ENCODE assay signal across 20 cellular contexts in the genomic region with DNA sequence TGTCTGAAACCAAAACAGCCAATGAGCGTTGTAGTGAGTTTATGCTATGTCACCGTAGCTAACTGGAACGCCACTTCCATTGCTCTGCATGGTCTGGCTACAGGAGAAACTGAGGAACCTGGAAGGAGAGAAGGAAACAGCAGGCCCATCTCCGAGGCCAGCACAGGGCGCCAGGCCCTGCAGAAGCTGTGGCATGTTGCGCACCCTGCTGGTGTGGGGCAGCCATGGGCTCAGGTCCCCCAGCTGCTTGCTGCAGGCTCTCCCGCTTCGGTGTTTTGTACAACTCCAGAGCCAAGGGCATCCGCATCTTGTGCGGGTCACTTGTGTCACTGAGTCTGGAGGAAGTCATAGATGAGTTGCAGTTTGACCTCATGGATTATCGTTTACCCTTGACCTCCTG.
DNase-seq lines count a peak whose midpoint lies in the region; ATAC-seq, FAIRE-seq and TF ChIP-seq lines count a peak whose summit lies in the region.
"Had no signal": no experiment of that assay in that cellular context is flagged by ENCODE, and none has a peak within 500 bp of the region (broad histone marks: within the 10 kb centered on the region; RNA-seq: fewer than 3 reads in every experiment).

No MANE protein-coding gene starts in this region.

- H3K4me1 ChIP-seq in Karpas-422 (ENCODE audit: low read length) (no peaks in the 10 kb centered on the region), K562 (replicated peaks in 1 of 2; ENCODE audit: control insufficient read depth in 2 of 2, insufficient read depth in 2 of 2, low read length in 2 of 2) (no peaks in the 10 kb centered on the region)
- H3K4me1 ChIP-seq: Caco-2, prostate gland had no signal

- H4K20me1 ChIP-seq in Karpas-422 (ENCODE audit: insufficient read depth, low read depth, low read length): no peaks in the 10 kb centered on the region
- peaks cover 7% of the 10 kb centered on the region; the same call in 1 of the 2 replicates for H4K20me1 ChIP-seq in K562 (replicated peaks; ENCODE audit: control insufficient read depth, insufficient read depth, low read length)

- CTCF ChIA-PET in activated naive CD4-positive, alpha-beta T cell treated with anti-CD3 and anti-CD28 coated beads for 36 hours (lab: Charles Lee): interaction anchor here (0.6 to 1.4 kb wide), 5 partner anchors 18 to 88 kb away, joined by 3 to 4 read pairs (median 4); no protein-coding TSS in a partner anchor
- CTCF ChIA-PET in K562 (lab: Yijun Ruan, JAX; ENCODE audit: low intra/inter-chr PET ratio): interaction anchor here (0.7 to 1.1 kb wide), 2 partner anchors 47 to 113 kb away, joined by 3 to 6 read pairs; no protein-coding TSS in a partner anchor

- WGBS in K562 (ENCODE audit: insufficient coverage, low coverage, missing lambda C conversion rate): 0% methylated on average over 11 of the region's 11 CpGs

- POLR2A ChIA-PET in K562 (lab: Yijun Ruan, JAX): interaction anchor here (0.6 to 1.2 kb wide), 6 partner anchors 9 to 46 kb away, joined by 3 to 6 read pairs (median 3); no protein-coding TSS in a partner anchor

- FAIRE-seq in K562 (lab: Jason Lieb, UNC): no peak

- H3K9me3 Mint-ChIP-seq in activated naive CD4-positive, alpha-beta T cell treated with anti-CD3 and anti-CD28 coated beads for 36 hours: no peaks in the 10 kb centered on the region
- H3K9me3 Mint-ChIP-seq in stimulated activated memory B cell treated with anti-CD40 and anti-IgM and Interleukin-4, amounts not matched to agents 10 μg/mL and 1 μg/mL and 100 μg/mL, for 72 hours: peaks cover 3% of the 10 kb centered on the region
- H3K9me3 Mint-ChIP-seq: dendritic cell treated with granulocyte-macrophage colony-stimulating factor and Interleukin-4, amounts not matched to agents 40 ng/mL and 50 ng/mL, for 4 days; naive thymus-derived CD8-positive, alpha-beta T cell; T-helper 2 cell treated with Interferon-gamma antibody and Interleukin-4, amounts not matched to agents 5 μg/mL and 100 μg/mL, for 36 hours had no signal

- no peaks in the 10 kb centered on the region for H3K27me3 Mint-ChIP-seq in activated naive CD4-positive, alpha-beta T cell treated with anti-CD3 and anti-CD28 coated beads for 36 hours (ENCODE audit: low read depth)
- peaks cover 21% of the 10 kb centered on the region for H3K27me3 Mint-ChIP-seq in stimulated activated memory B cell treated with anti-CD40 and anti-IgM and Interleukin-4, amounts not matched to agents 10 μg/mL and 1 μg/mL and 100 μg/mL, for 72 hours
- H3K27me3 Mint-ChIP-seq: dendritic cell treated with granulocyte-macrophage colony-stimulating factor and Interleukin-4, amounts not matched to agents 40 ng/mL and 50 ng/mL, for 4 days; naive thymus-derived CD8-positive, alpha-beta T cell had no signal

- ATAC-seq in K562: peak; percentile 92
- no peak for ATAC-seq in stimulated activated memory B cell treated with anti-CD40 and anti-IgM and Interleukin-4, amounts not matched to agents 10 μg/mL and 1 μg/mL and 100 μg/mL, for 72 hours
- ATAC-seq: naive thymus-derived CD8-positive, alpha-beta T cell; stimulated activated naive CD8-positive, alpha-beta T cell treated with anti-CD3 and anti-CD28 coated beads, Interleukin-15, Interleukin-2, amounts not matched to agents 100 U/mL and 50 U/mL, for 24 hours had no signal

- H3K4me3 ChIP-seq in Karpas-422 (ENCODE audit: low read length): no peak overlapping the region
- no peak overlapping the region for H3K4me3 ChIP-seq in K562
- H3K4me3 ChIP-seq in retinal pigment epithelial cell (ENCODE audit: low read length): no peak overlapping the region
- H3K4me3 ChIP-seq: prostate gland had no signal

- H3K36me3 ChIP-seq in Karpas-422 (ENCODE audit: insufficient read depth, low read length): no peaks in the 10 kb centered on the region
- no peaks in the 10 kb centered on the region for H3K36me3 ChIP-seq in K562 (ENCODE audit: control insufficient read depth, insufficient read depth, low read length)
- H3K36me3 ChIP-seq: prostate gland had no signal

- H3K9me2 ChIP-seq in Karpas-422 (replicated peaks; ENCODE audit: insufficient read depth, low read length): no peaks in the 10 kb centered on the region

- no peaks in the 10 kb centered on the region for H3K9me3 ChIP-seq in Karpas-422 (ENCODE audit: low read length)
- no peaks in the 10 kb centered on the region for H3K9me3 ChIP-seq in K562 (replicated peaks; ENCODE audit: control insufficient read depth, insufficient read depth, low read depth, low read length)
- H3K9me3 ChIP-seq: Caco-2, prostate gland had no signal

- peak; percentile 75 to 78 for TF ChIP-seq RAD21 in K562 (CRISPR knock-in tag; conservative IDR thresholded peaks at IDR 0.05 in 1 of 2, IDR thresholded peaks at IDR 0.05 in 1 of 2)

- no peak for DNase-seq in activated naive CD4-positive, alpha-beta T cell treated with anti-CD3 and anti-CD28 coated beads for 36 hours
- no peak for DNase-seq in activated naive CD4-positive, alpha-beta T cell treated with Interleukin-2 at 50 U/mL for 16 hours
- DNase-seq in Karpas-422 (peak; percentile 48), K562 (ENCODE audit: extremely low read depth in 1 of 4, low spot score in 3 of 4) (peak; percentile 26 to 41 (median 36)), retinal pigment epithelial cell (ENCODE audit: low read depth) (no peak)
- no peak for DNase-seq in stimulated activated CD4-positive, alpha-beta T cell treated with anti-CD3 and anti-CD28 coated beads, Interleukin-4, amount 100 ng/mL, for 24 hours
- DNase-seq in central memory CD4-positive, alpha-beta T cell: no peak
- DNase-seq: activated CD4-positive, alpha-beta T cell treated with anti-CD3 and anti-CD28 coated beads for 4 hours; activated CD8-positive, alpha-beta memory T cell treated with anti-CD3 and anti-CD28 coated beads, Interleukin-2, amount 50 U/mL, for 48 hours; Caco-2; GF-D8; naive thymus-derived CD8-positive, alpha-beta T cell; NCI-H1092 treated with DMSO at 0.1 percent for 48 hours; Right ventricle myocardium superior; stimulated activated naive CD8-positive, alpha-beta T cell treated with anti-CD3 and anti-CD28 coated beads, Interleukin-15, Interleukin-2, amounts not matched to agents 100 U/mL and 50 U/mL, for 24 hours had no signal

- H3K9ac ChIP-seq in Karpas-422 (ENCODE audit: low read length): no peak overlapping the region
- no peak overlapping the region for H3K9ac ChIP-seq in K562 (ENCODE audit: insufficient read depth in 1 of 2, low read depth in 2 of 2, low read length in 2 of 2)

- H3K79me2 ChIP-seq in Karpas-422 (ENCODE audit: low read length) (no peaks in the 10 kb centered on the region), K562 (ENCODE audit: control insufficient read depth, insufficient read depth, low read length) (no peaks in the 10 kb centered on the region)

- no peaks in the 10 kb centered on the region for H3K9me1 ChIP-seq in K562 (ENCODE audit: control insufficient read depth, insufficient read depth, low read length)

- peaks cover 23% of the 10 kb centered on the region for H3K36me3 Mint-ChIP-seq in activated naive CD4-positive, alpha-beta T cell treated with anti-CD3 and anti-CD28 coated beads for 36 hours (ENCODE audit: low read depth)
- H3K36me3 Mint-ChIP-seq in stimulated activated memory B cell treated with anti-CD40 and anti-IgM and Interleukin-4, amounts not matched to agents 10 μg/mL and 1 μg/mL and 100 μg/mL, for 72 hours: no peaks in the 10 kb centered on the region

- no peak overlapping the region for H2AFZ ChIP-seq in Karpas-422 (ENCODE audit: low read length)
- no peak overlapping the region for H2AFZ ChIP-seq in K562 (ENCODE audit: low read depth, low read length)

- H3K4me2 ChIP-seq in Karpas-422 (ENCODE audit: low read depth, low read length, poor library complexity, severe bottlenecking): no peak overlapping the region
- no peak overlapping the region for H3K4me2 ChIP-seq in K562 (ENCODE audit: insufficient read depth, low read length)

- H3K27ac ChIP-seq in Karpas-422 (ENCODE audit: low read length): no peak overlapping the region
- H3K27ac ChIP-seq in K562 (ENCODE audit: extremely low read depth, low read depth, low read length): no peak overlapping the region
- H3K27ac ChIP-seq: prostate gland had no signal

- peak overlapping the region; percentile 48 for H3K27ac Mint-ChIP-seq in activated naive CD4-positive, alpha-beta T cell treated with anti-CD3 and anti-CD28 coated beads for 36 hours
- no peak overlapping the region for H3K27ac Mint-ChIP-seq in stimulated activated memory B cell treated with anti-CD40 and anti-IgM and Interleukin-4, amounts not matched to agents 10 μg/mL and 1 μg/mL and 100 μg/mL, for 72 hours
- H3K27ac Mint-ChIP-seq: dendritic cell treated with granulocyte-macrophage colony-stimulating factor and Interleukin-4, amounts not matched to agents 40 ng/mL and 50 ng/mL, for 4 days; T-helper 2 cell treated with Interferon-gamma antibody and Interleukin-4, amounts not matched to agents 5 μg/mL and 100 μg/mL, for 36 hours had no signal

- BruUV-seq in K562 (replicated peaks; lab: Mats Ljungman, UMichigan): no TSS peak

- TF ChIP-seq EP300 in K562 (IDR thresholded peaks at IDR 0.05; ENCODE audit: low read length): no peak

- TF ChIP-seq CTCF in K562 (IDR thresholded peaks at IDR 0.05 in 2 of 3, conservative IDR thresholded peaks at IDR 0.05 in 1 of 3; ENCODE audit: insufficient read depth in 2 of 3, low read depth in 1 of 3, low read length in 3 of 3): peak; percentile 67 to 70 (median 70)
- TF ChIP-seq CTCF in retinal pigment epithelial cell (conservative IDR thresholded peaks at IDR 0.05; ENCODE audit: low read depth, low read length): peak; percentile 7

- peaks cover 71% of the 10 kb centered on the region for H3K4me1 Mint-ChIP-seq in activated naive CD4-positive, alpha-beta T cell treated with anti-CD3 and anti-CD28 coated beads for 36 hours (ENCODE audit: low read depth)
- H3K4me1 Mint-ChIP-seq in stimulated activated memory B cell treated with anti-CD40 and anti-IgM and Interleukin-4, amounts not matched to agents 10 μg/mL and 1 μg/mL and 100 μg/mL, for 72 hours: no peaks in the 10 kb centered on the region
- H3K4me1 Mint-ChIP-seq: IgD-negative memory B cell had no signal

- H3K27me3 ChIP-seq in Karpas-422 (ENCODE audit: low read length): no peaks in the 10 kb centered on the region
- peaks cover 8 to 53% of the 10 kb centered on the region in 2 experiments for H3K27me3 ChIP-seq in K562 (ENCODE audit: control insufficient read depth in 2 of 2, insufficient read depth in 2 of 2, low read length in 2 of 2)

- intact Hi-C loops in activated naive CD4-positive, alpha-beta T cell treated with anti-CD3 and anti-CD28 coated beads for 36 hours (cut with micrococcal nuclease): no loop called here
- intact Hi-C loops in K562 (cut with micrococcal nuclease): loop anchor here (1.0 kb wide), 1 partner anchor 46 kb away; no protein-coding TSS in a partner anchor

- TF ChIP-seq POLR2A in K562 (conservative IDR thresholded peaks at IDR 0.05): no peak

- in situ Hi-C loops in K562 (cut with MboI): loop anchor here (5.0 kb wide), 1 partner anchor 48 kb away; no protein-coding TSS in a partner anchor

- no peak overlapping the region for H3K4me3 Mint-ChIP-seq in activated naive CD4-positive, alpha-beta T cell treated with anti-CD3 and anti-CD28 coated beads for 36 hours
- no peak overlapping the region for H3K4me3 Mint-ChIP-seq in stimulated activated memory B cell treated with anti-CD40 and anti-IgM and Interleukin-4, amounts not matched to agents 10 μg/mL and 1 μg/mL and 100 μg/mL, for 72 hours
- H3K4me3 Mint-ChIP-seq: dendritic cell treated with granulocyte-macrophage colony-stimulating factor and Interleukin-4, amounts not matched to agents 40 ng/mL and 50 ng/mL, for 4 days; IgD-negative memory B cell; naive thymus-derived CD8-positive, alpha-beta T cell; T-helper 2 cell treated with Interferon-gamma antibody and Interleukin-4, amounts not matched to agents 5 μg/mL and 100 μg/mL, for 36 hours had no signal

Comparison
In these comparisons a context has a peak if more than half of its experiments do, and no peak if none do; other contexts are left out.
1. DNase-seq: peak in Karpas-422 (single experiment) and K562 (4 of 4); none in activated naive CD4-positive, alpha-beta T cell treated with anti-CD3 and anti-CD28 coated beads for 36 hours (single experiment), activated naive CD4-positive, alpha-beta T cell treated with Interleukin-2 at 50 U/mL for 16 hours (single experiment), retinal pigment epithelial cell (single experiment), stimulated activated CD4-positive, alpha-beta T cell treated with anti-CD3 and anti-CD28 coated beads, Interleukin-4, amount 100 ng/mL, for 24 hours (single experiment) and central memory CD4-positive, alpha-beta T cell (single experiment).